ENCODE assay signal across 10 cellular contexts in genomic region chr10:68135922-68136718, GRCh38. TPM values are rescaled to one million over a fixed set of nuclear protein-coding genes. Genes with fewer than 3 reads are reported as not detected.
DNase-seq lines count a peak whose midpoint lies in the region; ATAC-seq, FAIRE-seq and TF ChIP-seq lines count a peak whose summit lies in the region.
"Had no signal": no experiment of that assay in that cellular context is flagged by ENCODE, and none has a peak within 500 bp of the region (broad histone marks: within the 10 kb centered on the region; RNA-seq: fewer than 3 reads in every experiment).

No MANE protein-coding gene starts in this region.

- intact Hi-C loops in esophagus squamous epithelium (cut with DNase I) (no loop called here), pancreas (cut with DNase I) (no loop called here)

- TF ChIP-seq POLR2A in esophagus squamous epithelium (IDR thresholded peaks at IDR 0.05) = no peak

- WGBS in esophagus squamous epithelium, 2 donors = 34 to 38% methylated on average over 7 of the region's 7 CpGs
- WGBS in pancreas, 2 donors = 52 to 66% methylated on average over 7 of the region's 7 CpGs

- TF ChIP-seq CTCF in esophagus squamous epithelium (IDR thresholded peaks at IDR 0.05) (no peak), pancreas (IDR thresholded peaks at IDR 0.05) (no peak)

- H3K4me1 ChIP-seq in esophagus squamous epithelium = peaks cover 6 to 21% (median 7%) of the 10 kb centered on the region in 3 donors
- H3K4me1 ChIP-seq in pancreas = peaks cover 0 to 9% (median 0%) of the 10 kb centered on the region in 3 donors
- H3K4me1 ChIP-seq: neural progenitor cell had no signal

- H3K36me3 ChIP-seq in esophagus squamous epithelium (no peaks in the 10 kb centered on the region), pancreas (no peaks in the 10 kb centered on the region)
- H3K36me3 ChIP-seq: neural progenitor cell had no signal

- H3K27ac ChIP-seq in esophagus squamous epithelium = peak overlapping the region; percentile 44 to 76 (median 68)
- H3K27ac ChIP-seq in pancreas = no peak overlapping the region
- H3K27ac ChIP-seq: neural progenitor cell had no signal

- no peak overlapping the region for H3K4me3 ChIP-seq in esophagus squamous epithelium
- no peak overlapping the region for H3K4me3 ChIP-seq in pancreas
- H3K4me3 ChIP-seq: neural progenitor cell had no signal

- peak; percentile 94 for DNase-seq in ELR (ENCODE audit: low read depth)
- peak; percentile 86 for DNase-seq in RPMI7951 (ENCODE audit: low read depth)
- no peak for DNase-seq in esophagus squamous epithelium (lab: John Stamatoyannopoulos, UW)
- peak in 1 of 6 donors; percentile 43 for DNase-seq in pancreas
- DNase-seq: activated naive CD8-positive, alpha-beta T cell treated with anti-CD3 and anti-CD28 coated beads for 36 hours had no signal

- peak; percentile 62 to 91 (median 73) for ATAC-seq in pancreas
- no peak for ATAC-seq in GM19351 (IDR thresholded peaks at IDR 0.05; ENCODE audit: unreplicated experiment)
- ATAC-seq in HG03354 (IDR thresholded peaks at IDR 0.05; ENCODE audit: poor library complexity, severe bottlenecking, unreplicated experiment) = no peak
- ATAC-seq in HG03520 (IDR thresholded peaks at IDR 0.05; ENCODE audit: unreplicated experiment) = no peak
- no peak for ATAC-seq in HG02852 (IDR thresholded peaks at IDR 0.05; ENCODE audit: unreplicated experiment)

- H3K27me3 ChIP-seq in esophagus squamous epithelium (no peaks in the 10 kb centered on the region), pancreas (no peaks in the 10 kb centered on the region)
- H3K27me3 ChIP-seq: neural progenitor cell had no signal

- H3K9me3 ChIP-seq in esophagus squamous epithelium (no peaks in the 10 kb centered on the region), pancreas (no peaks in the 10 kb centered on the region)

- peak; percentile 66 for FAIRE-seq in pancreas (lab: Jason Lieb, UNC)

RNA-seq across cellular contexts. Expression of gene MYPN, which starts 26.8 kb away (rescaled TPM):
- total RNA-seq in RPMI7951 (2014; rRNA removed; shearing (Covaris generic)) = 1.4 and 1.8 TPM in 2 replicates
- total RNA-seq in esophagus squamous epithelium (not detected), pancreas (under 1 TPM; 0.16 to 0.83 (median 0.41) TPM)
- polyA plus RNA-seq in pancreas = under 1 TPM; 0.16 to 0.19 TPM
- total RNA-seq: activated naive CD8-positive, alpha-beta T cell treated with anti-CD3 and anti-CD28 coated beads for 36 hours had no signal

Comparison
In these comparisons a context has a peak if more than half of its experiments do, and no peak if none do; other contexts are left out.
1. H3K27ac ChIP-seq: peak in esophagus squamous epithelium (4 of 4); none in pancreas (0 of 4).
2. ATAC-seq: peak in pancreas (4 of 4); none in GM19351 (single experiment), HG03354 (single experiment), HG03520 (single experiment) and HG02852 (single experiment).